1 cellular context compared by ENCODE assay signal in genomic region chr11:3942956-3943497, GRCh38.
TF ChIP-seq lines count a peak whose summit lies in the region.

No MANE protein-coding gene starts in this region.

TF ChIP-seq in SK-N-SH, 30 proteins besides CTCF, POLR2A, EP300 and RAD21 (continued from another document):
- TF ChIP-seq, protein P1, sequence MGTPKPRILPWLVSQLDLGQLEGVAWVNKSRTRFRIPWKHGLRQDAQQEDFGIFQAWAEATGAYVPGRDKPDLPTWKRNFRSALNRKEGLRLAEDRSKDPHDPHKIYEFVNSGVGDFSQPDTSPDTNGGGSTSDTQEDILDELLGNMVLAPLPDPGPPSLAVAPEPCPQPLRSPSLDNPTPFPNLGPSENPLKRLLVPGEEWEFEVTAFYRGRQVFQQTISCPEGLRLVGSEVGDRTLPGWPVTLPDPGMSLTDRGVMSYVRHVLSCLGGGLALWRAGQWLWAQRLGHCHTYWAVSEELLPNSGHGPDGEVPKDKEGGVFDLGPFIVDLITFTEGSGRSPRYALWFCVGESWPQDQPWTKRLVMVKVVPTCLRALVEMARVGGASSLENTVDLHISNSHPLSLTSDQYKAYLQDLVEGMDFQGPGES (IDR thresholded peaks at IDR 0.05; ENCODE audit: low read depth, low read length), result no peak
- TF ChIP-seq RXRA (IDR thresholded peaks at IDR 0.05; ENCODE audit: borderline replicate concordance, low read depth) (no peak), RCOR1 (IDR thresholded peaks at IDR 0.05; ENCODE audit: low read length) (no peak), GATA2 (CRISPR knock-in tag; IDR thresholded peaks at IDR 0.05) (no peak), MXI1 (IDR thresholded peaks at IDR 0.05; ENCODE audit: low read depth, low read length) (no peak), MAX (IDR thresholded peaks at IDR 0.05; ENCODE audit: low read depth) (no peak)
